1 cellular context compared by ENCODE assay signal in the genomic region with DNA sequence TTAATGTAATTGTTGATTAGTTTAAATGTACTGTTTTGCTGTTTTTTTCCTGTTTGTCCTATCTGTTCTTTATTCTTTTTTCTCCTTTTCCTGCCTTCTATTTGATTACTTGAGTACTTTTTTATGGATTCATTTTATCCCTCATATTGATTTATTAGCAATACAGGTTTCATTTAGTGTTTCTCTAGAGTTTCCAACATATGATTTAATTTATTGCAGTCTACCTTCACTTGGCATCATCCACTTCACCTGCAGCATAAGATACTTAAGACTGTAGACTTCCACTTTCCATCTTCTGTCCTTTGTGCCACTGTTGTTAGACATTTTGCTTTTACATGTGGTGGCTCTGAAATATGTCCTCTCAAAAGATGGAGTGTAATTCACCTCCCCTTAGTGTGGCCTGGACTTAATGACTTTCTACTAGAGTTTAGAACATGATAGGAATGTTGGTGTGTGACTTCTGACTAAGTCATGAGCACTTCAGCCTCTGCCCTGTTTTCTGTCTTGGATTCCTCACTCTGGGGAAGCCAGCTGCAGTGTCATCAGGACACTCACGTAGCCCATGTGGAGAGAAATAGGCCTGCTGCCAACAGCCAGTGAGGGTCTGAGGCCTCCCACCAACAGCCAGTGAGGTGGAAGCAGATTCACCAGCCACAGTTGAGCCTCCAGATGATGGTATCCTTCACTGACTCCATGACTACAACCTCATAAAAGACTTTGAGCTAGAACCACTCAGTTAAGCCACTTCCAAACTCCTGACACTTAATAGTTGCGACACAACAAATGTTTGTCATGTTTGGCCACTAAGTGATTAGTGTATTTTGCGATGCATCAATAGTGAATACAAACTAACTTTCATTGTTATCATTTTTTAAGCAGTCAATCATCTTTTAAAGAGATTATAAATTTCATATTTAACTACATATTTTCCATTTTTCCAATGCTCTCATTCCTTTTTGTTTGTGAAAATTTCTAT.
A peak's percentile ranks its signal among the peaks of the same experiment; 100 is the strongest.
TF ChIP-seq lines count a peak whose summit lies in the region.

No MANE protein-coding gene starts in this region.

TF ChIP-seq in K562, 482 proteins besides CTCF, POLR2A, EP300 and RAD21 (continued from another document and continues in another):
- TF ChIP-seq TFAP4 (CRISPR knock-in tag; IDR thresholded peaks at IDR 0.05; ENCODE audit: borderline replicate concordance) (peak; percentile 44; the same call in 1 of the 2 replicates), FOXJ2 (tag; IDR thresholded peaks at IDR 0.05) (no peak), OTX1 (CRISPR knock-in tag; IDR thresholded peaks at IDR 0.05) (peak; percentile 72), GATAD2B (IDR thresholded peaks at IDR 0.05; ENCODE audit: borderline replicate concordance) (no peak), HOMEZ (CRISPR knock-in tag; IDR thresholded peaks at IDR 0.05) (no peak), FIP1L1 (IDR thresholded peaks at IDR 0.05; ENCODE audit: low read depth, low read length, poor library complexity, severe bottlenecking) (no peak), JUN (IDR thresholded peaks at IDR 0.05; ENCODE audit: borderline replicate concordance, low read depth, low read length) (no peak), JUN (CRISPR knock-in tag; IDR thresholded peaks at IDR 0.05; ENCODE audit: borderline replicate concordance) (no peak), KAT7 (CRISPR knock-in tag; IDR thresholded peaks at IDR 0.05; ENCODE audit: borderline replicate concordance) (no peak), MCM5 (IDR thresholded peaks at IDR 0.05; ENCODE audit: low read depth) (no peak), SAP30 (IDR thresholded peaks at IDR 0.05; ENCODE audit: borderline replicate concordance, insufficient read depth, low read depth, low read length, poor library complexity, severe bottlenecking) (no peak), SMC3 (conservative IDR thresholded peaks at IDR 0.05; ENCODE audit: insufficient read depth, low read depth, low read length) (no peak), SP2 (IDR thresholded peaks at IDR 0.05; ENCODE audit: extremely low read depth, low read depth, low read length, poor library complexity, severe bottlenecking) (no peak), HMG20A (CRISPR knock-in tag; conservative IDR thresholded peaks at IDR 0.05) (no peak), BMI1 (IDR thresholded peaks at IDR 0.05; ENCODE audit: low read length) (no peak), ZNF347 (CRISPR knock-in tag; IDR thresholded peaks at IDR 0.05; ENCODE audit: low read depth) (no peak), E2F5 (CRISPR knock-in tag; IDR thresholded peaks at IDR 0.05) (no peak), MAFG (tag; conservative IDR thresholded peaks at IDR 0.05) (no peak), CBFB (CRISPR knock-in tag; IDR thresholded peaks at IDR 0.05) (no peak), MTF1 (CRISPR knock-in tag; IDR thresholded peaks at IDR 0.05; ENCODE audit: borderline replicate concordance) (no peak), RFX5 (IDR thresholded peaks at IDR 0.05; ENCODE audit: low read depth, low read length) (no peak), PRPF4 (IDR thresholded peaks at IDR 0.05; ENCODE audit: insufficient read depth, low read depth, low read length, poor library complexity, severe bottlenecking) (no peak), ZNF766 (CRISPR knock-in tag; conservative IDR thresholded peaks at IDR 0.05) (no peak), CHCHD3 (CRISPR knock-in tag; IDR thresholded peaks at IDR 0.05) (no peak), HMG20B (CRISPR knock-in tag; IDR thresholded peaks at IDR 0.05) (0 out of 2 replicates have a peak, but pooled peaks have one; percentile 19), CHD4 (IDR thresholded peaks at IDR 0.05; ENCODE audit: insufficient read depth, insufficient replicate concordance, low read depth, low read length, poor library complexity, severe bottlenecking) (no peak), FOXA3 (CRISPR knock-in tag; conservative IDR thresholded peaks at IDR 0.05 in 1 of 2, IDR thresholded peaks at IDR 0.05 in 1 of 2) (no peak; a peak in 1 of 4 replicates), TRIM24 (IDR thresholded peaks at IDR 0.05) (no peak), UBTF (IDR thresholded peaks at IDR 0.05; ENCODE audit: borderline replicate concordance in 1 of 2, low read depth in 2 of 2, low read length in 2 of 2) (no peak)
- TF ChIP-seq, protein P1, sequence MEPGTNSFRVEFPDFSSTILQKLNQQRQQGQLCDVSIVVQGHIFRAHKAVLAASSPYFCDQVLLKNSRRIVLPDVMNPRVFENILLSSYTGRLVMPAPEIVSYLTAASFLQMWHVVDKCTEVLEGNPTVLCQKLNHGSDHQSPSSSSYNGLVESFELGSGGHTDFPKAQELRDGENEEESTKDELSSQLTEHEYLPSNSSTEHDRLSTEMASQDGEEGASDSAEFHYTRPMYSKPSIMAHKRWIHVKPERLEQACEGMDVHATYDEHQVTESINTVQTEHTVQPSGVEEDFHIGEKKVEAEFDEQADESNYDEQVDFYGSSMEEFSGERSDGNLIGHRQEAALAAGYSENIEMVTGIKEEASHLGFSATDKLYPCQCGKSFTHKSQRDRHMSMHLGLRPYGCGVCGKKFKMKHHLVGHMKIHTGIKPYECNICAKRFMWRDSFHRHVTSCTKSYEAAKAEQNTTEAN (CRISPR knock-in tag; IDR thresholded peaks at IDR 0.05) = no peak
- TF ChIP-seq, protein P2, sequence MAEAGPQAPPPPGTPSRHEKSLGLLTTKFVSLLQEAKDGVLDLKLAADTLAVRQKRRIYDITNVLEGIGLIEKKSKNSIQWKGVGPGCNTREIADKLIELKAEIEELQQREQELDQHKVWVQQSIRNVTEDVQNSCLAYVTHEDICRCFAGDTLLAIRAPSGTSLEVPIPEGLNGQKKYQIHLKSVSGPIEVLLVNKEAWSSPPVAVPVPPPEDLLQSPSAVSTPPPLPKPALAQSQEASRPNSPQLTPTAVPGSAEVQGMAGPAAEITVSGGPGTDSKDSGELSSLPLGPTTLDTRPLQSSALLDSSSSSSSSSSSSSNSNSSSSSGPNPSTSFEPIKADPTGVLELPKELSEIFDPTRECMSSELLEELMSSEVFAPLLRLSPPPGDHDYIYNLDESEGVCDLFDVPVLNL (CRISPR knock-in tag; IDR thresholded peaks at IDR 0.05; ENCODE audit: low read depth) = no peak
- TF ChIP-seq, protein P3, sequence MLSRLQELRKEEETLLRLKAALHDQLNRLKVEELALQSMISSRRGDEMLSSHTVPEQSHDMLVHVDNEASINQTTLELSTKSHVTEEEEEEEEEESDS (CRISPR knock-in tag; IDR thresholded peaks at IDR 0.05) = no peak
- TF ChIP-seq, protein P4, sequence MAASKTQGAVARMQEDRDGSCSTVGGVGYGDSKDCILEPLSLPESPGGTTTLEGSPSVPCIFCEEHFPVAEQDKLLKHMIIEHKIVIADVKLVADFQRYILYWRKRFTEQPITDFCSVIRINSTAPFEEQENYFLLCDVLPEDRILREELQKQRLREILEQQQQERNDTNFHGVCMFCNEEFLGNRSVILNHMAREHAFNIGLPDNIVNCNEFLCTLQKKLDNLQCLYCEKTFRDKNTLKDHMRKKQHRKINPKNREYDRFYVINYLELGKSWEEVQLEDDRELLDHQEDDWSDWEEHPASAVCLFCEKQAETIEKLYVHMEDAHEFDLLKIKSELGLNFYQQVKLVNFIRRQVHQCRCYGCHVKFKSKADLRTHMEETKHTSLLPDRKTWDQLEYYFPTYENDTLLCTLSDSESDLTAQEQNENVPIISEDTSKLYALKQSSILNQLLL (CRISPR knock-in tag; IDR thresholded peaks at IDR 0.05; ENCODE audit: borderline replicate concordance) = no peak
- TF ChIP-seq, protein P5, sequence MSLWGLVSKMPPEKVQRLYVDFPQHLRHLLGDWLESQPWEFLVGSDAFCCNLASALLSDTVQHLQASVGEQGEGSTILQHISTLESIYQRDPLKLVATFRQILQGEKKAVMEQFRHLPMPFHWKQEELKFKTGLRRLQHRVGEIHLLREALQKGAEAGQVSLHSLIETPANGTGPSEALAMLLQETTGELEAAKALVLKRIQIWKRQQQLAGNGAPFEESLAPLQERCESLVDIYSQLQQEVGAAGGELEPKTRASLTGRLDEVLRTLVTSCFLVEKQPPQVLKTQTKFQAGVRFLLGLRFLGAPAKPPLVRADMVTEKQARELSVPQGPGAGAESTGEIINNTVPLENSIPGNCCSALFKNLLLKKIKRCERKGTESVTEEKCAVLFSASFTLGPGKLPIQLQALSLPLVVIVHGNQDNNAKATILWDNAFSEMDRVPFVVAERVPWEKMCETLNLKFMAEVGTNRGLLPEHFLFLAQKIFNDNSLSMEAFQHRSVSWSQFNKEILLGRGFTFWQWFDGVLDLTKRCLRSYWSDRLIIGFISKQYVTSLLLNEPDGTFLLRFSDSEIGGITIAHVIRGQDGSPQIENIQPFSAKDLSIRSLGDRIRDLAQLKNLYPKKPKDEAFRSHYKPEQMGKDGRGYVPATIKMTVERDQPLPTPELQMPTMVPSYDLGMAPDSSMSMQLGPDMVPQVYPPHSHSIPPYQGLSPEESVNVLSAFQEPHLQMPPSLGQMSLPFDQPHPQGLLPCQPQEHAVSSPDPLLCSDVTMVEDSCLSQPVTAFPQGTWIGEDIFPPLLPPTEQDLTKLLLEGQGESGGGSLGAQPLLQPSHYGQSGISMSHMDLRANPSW (CRISPR knock-in tag; IDR thresholded peaks at IDR 0.05) = peak; percentile 73; the same call in 1 of the 2 replicates
- TF ChIP-seq, protein P6, sequence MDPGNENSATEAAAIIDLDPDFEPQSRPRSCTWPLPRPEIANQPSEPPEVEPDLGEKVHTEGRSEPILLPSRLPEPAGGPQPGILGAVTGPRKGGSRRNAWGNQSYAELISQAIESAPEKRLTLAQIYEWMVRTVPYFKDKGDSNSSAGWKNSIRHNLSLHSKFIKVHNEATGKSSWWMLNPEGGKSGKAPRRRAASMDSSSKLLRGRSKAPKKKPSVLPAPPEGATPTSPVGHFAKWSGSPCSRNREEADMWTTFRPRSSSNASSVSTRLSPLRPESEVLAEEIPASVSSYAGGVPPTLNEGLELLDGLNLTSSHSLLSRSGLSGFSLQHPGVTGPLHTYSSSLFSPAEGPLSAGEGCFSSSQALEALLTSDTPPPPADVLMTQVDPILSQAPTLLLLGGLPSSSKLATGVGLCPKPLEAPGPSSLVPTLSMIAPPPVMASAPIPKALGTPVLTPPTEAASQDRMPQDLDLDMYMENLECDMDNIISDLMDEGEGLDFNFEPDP (CRISPR knock-in tag; IDR thresholded peaks at IDR 0.05) = peak; percentile 73
- TF ChIP-seq, protein P7, sequence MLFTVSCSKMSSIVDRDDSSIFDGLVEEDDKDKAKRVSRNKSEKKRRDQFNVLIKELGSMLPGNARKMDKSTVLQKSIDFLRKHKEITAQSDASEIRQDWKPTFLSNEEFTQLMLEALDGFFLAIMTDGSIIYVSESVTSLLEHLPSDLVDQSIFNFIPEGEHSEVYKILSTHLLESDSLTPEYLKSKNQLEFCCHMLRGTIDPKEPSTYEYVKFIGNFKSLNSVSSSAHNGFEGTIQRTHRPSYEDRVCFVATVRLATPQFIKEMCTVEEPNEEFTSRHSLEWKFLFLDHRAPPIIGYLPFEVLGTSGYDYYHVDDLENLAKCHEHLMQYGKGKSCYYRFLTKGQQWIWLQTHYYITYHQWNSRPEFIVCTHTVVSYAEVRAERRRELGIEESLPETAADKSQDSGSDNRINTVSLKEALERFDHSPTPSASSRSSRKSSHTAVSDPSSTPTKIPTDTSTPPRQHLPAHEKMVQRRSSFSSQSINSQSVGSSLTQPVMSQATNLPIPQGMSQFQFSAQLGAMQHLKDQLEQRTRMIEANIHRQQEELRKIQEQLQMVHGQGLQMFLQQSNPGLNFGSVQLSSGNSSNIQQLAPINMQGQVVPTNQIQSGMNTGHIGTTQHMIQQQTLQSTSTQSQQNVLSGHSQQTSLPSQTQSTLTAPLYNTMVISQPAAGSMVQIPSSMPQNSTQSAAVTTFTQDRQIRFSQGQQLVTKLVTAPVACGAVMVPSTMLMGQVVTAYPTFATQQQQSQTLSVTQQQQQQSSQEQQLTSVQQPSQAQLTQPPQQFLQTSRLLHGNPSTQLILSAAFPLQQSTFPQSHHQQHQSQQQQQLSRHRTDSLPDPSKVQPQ (CRISPR knock-in tag; IDR thresholded peaks at IDR 0.05; ENCODE audit: borderline replicate concordance) = no peak
- TF ChIP-seq, protein P8, sequence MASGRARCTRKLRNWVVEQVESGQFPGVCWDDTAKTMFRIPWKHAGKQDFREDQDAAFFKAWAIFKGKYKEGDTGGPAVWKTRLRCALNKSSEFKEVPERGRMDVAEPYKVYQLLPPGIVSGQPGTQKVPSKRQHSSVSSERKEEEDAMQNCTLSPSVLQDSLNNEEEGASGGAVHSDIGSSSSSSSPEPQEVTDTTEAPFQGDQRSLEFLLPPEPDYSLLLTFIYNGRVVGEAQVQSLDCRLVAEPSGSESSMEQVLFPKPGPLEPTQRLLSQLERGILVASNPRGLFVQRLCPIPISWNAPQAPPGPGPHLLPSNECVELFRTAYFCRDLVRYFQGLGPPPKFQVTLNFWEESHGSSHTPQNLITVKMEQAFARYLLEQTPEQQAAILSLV (tag; IDR thresholded peaks at IDR 0.05) = no peak
